Comparison of ENCODE assay signal across 1 cellular context in the genomic region with DNA sequence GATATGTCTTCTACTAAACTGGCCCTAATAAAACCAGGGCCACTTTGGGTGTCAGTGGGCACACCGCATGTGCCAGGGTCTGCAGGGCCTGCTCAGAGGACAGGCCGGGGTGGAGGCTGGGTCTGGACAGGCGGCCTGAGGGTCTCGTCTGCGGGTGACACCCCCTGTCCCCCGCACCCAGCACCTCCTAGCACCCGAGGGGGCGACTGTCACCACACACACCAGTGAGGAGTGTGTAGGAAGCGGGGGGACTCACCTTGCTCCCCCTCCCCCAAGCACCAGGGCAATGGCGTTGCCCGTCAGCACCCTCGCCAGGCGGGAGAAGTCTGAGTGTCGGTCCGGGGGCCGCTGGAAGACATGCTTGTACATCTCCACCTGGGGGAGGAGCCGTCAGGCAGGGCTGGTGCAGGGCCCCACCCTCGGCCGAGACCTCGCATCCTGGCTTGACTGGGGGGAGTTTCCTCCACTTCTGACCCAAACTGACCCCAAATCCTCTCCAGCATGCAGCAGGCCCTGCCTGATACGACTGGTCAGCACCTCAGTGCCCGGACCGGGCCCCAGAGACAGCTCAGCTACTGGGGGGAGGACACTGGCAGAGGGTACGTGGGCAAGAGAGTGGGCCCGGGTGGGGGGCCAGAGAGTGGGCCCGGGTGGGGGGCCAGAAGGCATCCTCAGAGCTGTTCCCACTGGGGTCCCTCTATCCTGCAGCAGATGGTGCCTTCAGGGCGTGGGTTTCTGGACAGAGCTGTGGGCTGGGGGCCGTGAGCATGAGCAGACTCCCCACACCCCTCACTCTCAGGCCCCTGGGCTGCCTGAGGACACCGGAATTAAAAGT.
TF ChIP-seq lines count a peak whose summit lies in the region.

No MANE protein-coding gene starts in this region.

TF ChIP-seq in HepG2, 621 proteins besides CTCF, POLR2A, EP300 and RAD21:
- TF ChIP-seq, protein P1, sequence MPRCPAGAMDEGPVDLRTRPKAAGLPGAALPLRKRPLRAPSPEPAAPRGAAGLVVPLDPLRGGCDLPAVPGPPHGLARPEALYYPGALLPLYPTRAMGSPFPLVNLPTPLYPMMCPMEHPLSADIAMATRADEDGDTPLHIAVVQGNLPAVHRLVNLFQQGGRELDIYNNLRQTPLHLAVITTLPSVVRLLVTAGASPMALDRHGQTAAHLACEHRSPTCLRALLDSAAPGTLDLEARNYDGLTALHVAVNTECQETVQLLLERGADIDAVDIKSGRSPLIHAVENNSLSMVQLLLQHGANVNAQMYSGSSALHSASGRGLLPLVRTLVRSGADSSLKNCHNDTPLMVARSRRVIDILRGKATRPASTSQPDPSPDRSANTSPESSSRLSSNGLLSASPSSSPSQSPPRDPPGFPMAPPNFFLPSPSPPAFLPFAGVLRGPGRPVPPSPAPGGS (CRISPR knock-in tag; IDR thresholded peaks at IDR 0.05) = no peak
- TF ChIP-seq, protein P2, sequence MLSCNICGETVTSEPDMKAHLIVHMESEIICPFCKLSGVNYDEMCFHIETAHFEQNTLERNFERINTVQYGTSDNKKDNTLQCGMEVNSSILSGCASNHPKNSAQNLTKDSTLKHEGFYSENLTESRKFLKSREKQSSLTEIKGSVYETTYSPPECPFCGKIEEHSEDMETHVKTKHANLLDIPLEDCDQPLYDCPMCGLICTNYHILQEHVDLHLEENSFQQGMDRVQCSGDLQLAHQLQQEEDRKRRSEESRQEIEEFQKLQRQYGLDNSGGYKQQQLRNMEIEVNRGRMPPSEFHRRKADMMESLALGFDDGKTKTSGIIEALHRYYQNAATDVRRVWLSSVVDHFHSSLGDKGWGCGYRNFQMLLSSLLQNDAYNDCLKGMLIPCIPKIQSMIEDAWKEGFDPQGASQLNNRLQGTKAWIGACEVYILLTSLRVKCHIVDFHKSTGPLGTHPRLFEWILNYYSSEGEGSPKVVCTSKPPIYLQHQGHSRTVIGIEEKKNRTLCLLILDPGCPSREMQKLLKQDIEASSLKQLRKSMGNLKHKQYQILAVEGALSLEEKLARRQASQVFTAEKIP (CRISPR knock-in tag; IDR thresholded peaks at IDR 0.05; ENCODE audit: borderline replicate concordance) = no peak
- TF ChIP-seq ZNF841 (CRISPR knock-in tag; IDR thresholded peaks at IDR 0.05; ENCODE audit: borderline replicate concordance) = no peak
- TF ChIP-seq ZNF136 (CRISPR knock-in tag; IDR thresholded peaks at IDR 0.05; ENCODE audit: low read depth) = no peak
- TF ChIP-seq ZNF362 (CRISPR knock-in tag; IDR thresholded peaks at IDR 0.05; ENCODE audit: borderline replicate concordance) = no peak
- TF ChIP-seq THYN1 (CRISPR knock-in tag; IDR thresholded peaks at IDR 0.05; ENCODE audit: borderline replicate concordance, low read depth) = no peak
- TF ChIP-seq TOPORS (CRISPR knock-in tag; IDR thresholded peaks at IDR 0.05) = no peak
- TF ChIP-seq ZNF770 (CRISPR knock-in tag; IDR thresholded peaks at IDR 0.05) = no peak
- TF ChIP-seq, protein P3, sequence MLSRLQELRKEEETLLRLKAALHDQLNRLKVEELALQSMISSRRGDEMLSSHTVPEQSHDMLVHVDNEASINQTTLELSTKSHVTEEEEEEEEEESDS (CRISPR knock-in tag; IDR thresholded peaks at IDR 0.05; ENCODE audit: borderline replicate concordance) = no peak
- no peak for TF ChIP-seq NR2C2 (CRISPR knock-in tag; IDR thresholded peaks at IDR 0.05; ENCODE audit: borderline replicate concordance)
- no peak for TF ChIP-seq TARDBP (CRISPR knock-in tag; IDR thresholded peaks at IDR 0.05)
- no peak for TF ChIP-seq IRX3 (CRISPR knock-in tag; IDR thresholded peaks at IDR 0.05; ENCODE audit: borderline replicate concordance, low read depth)
- TF ChIP-seq ZNF232 (CRISPR knock-in tag; IDR thresholded peaks at IDR 0.05; ENCODE audit: borderline replicate concordance) = no peak
- TF ChIP-seq MIER3 (CRISPR knock-in tag; IDR thresholded peaks at IDR 0.05; ENCODE audit: borderline replicate concordance) = no peak
- TF ChIP-seq, protein P4, sequence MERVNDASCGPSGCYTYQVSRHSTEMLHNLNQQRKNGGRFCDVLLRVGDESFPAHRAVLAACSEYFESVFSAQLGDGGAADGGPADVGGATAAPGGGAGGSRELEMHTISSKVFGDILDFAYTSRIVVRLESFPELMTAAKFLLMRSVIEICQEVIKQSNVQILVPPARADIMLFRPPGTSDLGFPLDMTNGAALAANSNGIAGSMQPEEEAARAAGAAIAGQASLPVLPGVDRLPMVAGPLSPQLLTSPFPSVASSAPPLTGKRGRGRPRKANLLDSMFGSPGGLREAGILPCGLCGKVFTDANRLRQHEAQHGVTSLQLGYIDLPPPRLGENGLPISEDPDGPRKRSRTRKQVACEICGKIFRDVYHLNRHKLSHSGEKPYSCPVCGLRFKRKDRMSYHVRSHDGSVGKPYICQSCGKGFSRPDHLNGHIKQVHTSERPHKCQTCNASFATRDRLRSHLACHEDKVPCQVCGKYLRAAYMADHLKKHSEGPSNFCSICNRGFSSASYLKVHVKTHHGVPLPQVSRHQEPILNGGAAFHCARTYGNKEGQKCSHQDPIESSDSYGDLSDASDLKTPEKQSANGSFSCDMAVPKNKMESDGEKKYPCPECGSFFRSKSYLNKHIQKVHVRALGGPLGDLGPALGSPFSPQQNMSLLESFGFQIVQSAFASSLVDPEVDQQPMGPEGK (CRISPR knock-in tag; IDR thresholded peaks at IDR 0.05) = no peak
- TF ChIP-seq ZNF567 (CRISPR knock-in tag; IDR thresholded peaks at IDR 0.05; ENCODE audit: borderline replicate concordance) = no peak
- no peak for TF ChIP-seq ZNF292 (CRISPR knock-in tag; IDR thresholded peaks at IDR 0.05; ENCODE audit: borderline replicate concordance, low read depth)
- TF ChIP-seq ERF (CRISPR knock-in tag; IDR thresholded peaks at IDR 0.05) = no peak
- TF ChIP-seq THAP9 (CRISPR knock-in tag; IDR thresholded peaks at IDR 0.05; ENCODE audit: borderline replicate concordance) = no peak
- no peak for TF ChIP-seq ZNF589 (CRISPR knock-in tag; conservative IDR thresholded peaks at IDR 0.05)
